In genomic region chr22:46359362-46359761, GRCh38 we compare ENCODE assay signal across 24 cellular contexts.
"Had no signal": no experiment of that assay in that cellular context is flagged by ENCODE, and none has a peak within 500 bp of the region (broad histone marks: within the 10 kb centered on the region; RNA-seq: fewer than 3 reads in every experiment).

No MANE protein-coding gene starts in this region.

- H3K27me3 Mint-ChIP-seq: activated B cell treated with CpG ODN at 0.5 μM for 24 hours; activated CD4-positive, alpha-beta T cell treated with anti-CD3 and anti-CD28 coated beads, Interleukin-2, amount 10 ng/mL, durations not matched to agents 24 days and 14 days; activated CD8-positive, alpha-beta memory T cell treated with anti-CD3 and anti-CD28 coated beads, Interleukin-2, amount 10 ng/mL, durations not matched to agents 7 days and 5 days; activated naive CD8-positive, alpha-beta T cell had no signal

- H3K27ac Mint-ChIP-seq: activated B cell treated with CpG ODN at 0.5 μM for 24 hours; activated CD4-positive, alpha-beta T cell treated with anti-CD3 and anti-CD28 coated beads, Interleukin-2, amount 10 ng/mL, durations not matched to agents 24 days and 14 days; activated naive CD4-positive, alpha-beta T cell treated with anti-CD3 and anti-CD28 coated beads for 36 hours; activated naive CD8-positive, alpha-beta T cell; activated T-cell treated with anti-CD3 and anti-CD28 coated beads, Interleukin-2, amount 50 U/mL, for 24 hours; activated T-helper 1 cell treated with anti-CD3 and anti-CD28 coated beads, Interleukin-12 subunit alpha, Interleukin-12 subunit beta, Interleukin-2, Interleukin-4 antibody, amounts not matched to agents 30 ng/mL and 10 ng/mL and 1 ng/mL, durations not matched to agents 14 hours and 24 hours and 36 hours had no signal

- H3K4me3 Mint-ChIP-seq: activated B cell treated with CpG ODN at 0.5 μM for 24 hours; activated CD4-positive, alpha-beta T cell treated with anti-CD3 and anti-CD28 coated beads, Interleukin-2, amount 10 ng/mL, durations not matched to agents 24 days and 14 days; activated CD8-positive, alpha-beta memory T cell treated with anti-CD3 and anti-CD28 coated beads, Interleukin-2, amount 10 ng/mL, durations not matched to agents 7 days and 5 days; activated naive CD4-positive, alpha-beta T cell treated with anti-CD3 and anti-CD28 coated beads for 36 hours; activated naive CD8-positive, alpha-beta T cell; activated T-cell treated with anti-CD3 and anti-CD28 coated beads, Interleukin-2, amount 50 U/mL, for 24 hours; activated T-helper 1 cell treated with anti-CD3 and anti-CD28 coated beads, Interleukin-12 subunit alpha, Interleukin-12 subunit beta, Interleukin-2, Interleukin-4 antibody, amounts not matched to agents 30 ng/mL and 10 ng/mL and 1 ng/mL, durations not matched to agents 14 hours and 24 hours and 36 hours had no signal

- H3K36me3 Mint-ChIP-seq: activated CD8-positive, alpha-beta memory T cell treated with anti-CD3 and anti-CD28 coated beads, Interleukin-2, amount 10 ng/mL, durations not matched to agents 7 days and 5 days; activated naive CD8-positive, alpha-beta T cell had no signal

- H3K4me1 Mint-ChIP-seq: activated CD4-positive, alpha-beta T cell treated with anti-CD3 and anti-CD28 coated beads, Interleukin-2, amount 10 ng/mL, durations not matched to agents 24 days and 14 days; activated CD8-positive, alpha-beta memory T cell treated with anti-CD3 and anti-CD28 coated beads, Interleukin-2, amount 10 ng/mL, durations not matched to agents 7 days and 5 days had no signal

- FAIRE-seq: TTC549 had no signal

- H3K27ac ChIP-seq: Peyer's patch had no signal

- H3K4me3 ChIP-seq: Peyer's patch had no signal

- H3K27me3 ChIP-seq: Peyer's patch had no signal

- ATAC-seq: activated CD8-positive, alpha-beta memory T cell treated with anti-CD3 and anti-CD28 coated beads, Interleukin-2, amount 10 ng/mL, durations not matched to agents 7 days and 5 days had no signal

- H3K4me1 ChIP-seq: Peyer's patch had no signal

- H3K9me3 Mint-ChIP-seq: activated B cell treated with CpG ODN at 0.5 μM for 24 hours; activated CD4-positive, alpha-beta T cell treated with anti-CD3 and anti-CD28 coated beads, Interleukin-2, amount 10 ng/mL, durations not matched to agents 24 days and 14 days; activated T-cell treated with anti-CD3 and anti-CD28 coated beads, Interleukin-2, amount 50 U/mL, for 24 hours; activated T-helper 1 cell treated with anti-CD3 and anti-CD28 coated beads, Interleukin-12 subunit alpha, Interleukin-12 subunit beta, Interleukin-2, Interleukin-4 antibody, amounts not matched to agents 30 ng/mL and 10 ng/mL and 1 ng/mL, durations not matched to agents 14 hours and 24 hours and 36 hours had no signal

- H3K9me3 ChIP-seq: Peyer's patch had no signal

- DNase-seq: activated B cell treated with CpG ODN at 0.5 μM for 24 hours; activated CD4-positive, alpha-beta T cell treated with anti-CD3 and anti-CD28 coated beads for 1 hour; activated CD4-positive, alpha-beta T cell treated with anti-CD3 and anti-CD28 coated beads, Interleukin-2, amount 10 ng/mL, durations not matched to agents 24 days and 14 days; activated CD4-positive, alpha-beta T cell treated with anti-CD3 and anti-CD28 coated beads, Interleukin-2, amount 50 U/mL, for 48 hours; activated CD8-positive, alpha-beta memory T cell treated with anti-CD3 and anti-CD28 coated beads, Interleukin-2, amount 10 ng/mL, durations not matched to agents 7 days and 5 days; activated effector memory CD4-positive, alpha-beta T cell treated with anti-CD3 and anti-CD28 coated beads, Interleukin-2, amount 50 U/mL, for 16 hours; activated naive CD4-positive, alpha-beta T cell treated with anti-CD3 and anti-CD28 coated beads for 36 hours; activated T-cell treated with anti-CD3 and anti-CD28 coated beads, Interleukin-2, amount 50 U/mL, for 24 hours; amygdala; central memory CD4-positive, alpha-beta T cell; Kasumi-1; KBM-7; NCI-H1105 treated with DMSO at 0.1 percent for 48 hours; NCI-H1436 treated with DMSO at 0.1 percent for 48 hours; NCI-H187; NCI-H2081; NCI-H524; Peyer's patch; SIG-M5; T-helper 2 cell; T1000 had no signal
